Comparison of ENCODE assay signal across 10 cellular contexts in the genomic region with DNA sequence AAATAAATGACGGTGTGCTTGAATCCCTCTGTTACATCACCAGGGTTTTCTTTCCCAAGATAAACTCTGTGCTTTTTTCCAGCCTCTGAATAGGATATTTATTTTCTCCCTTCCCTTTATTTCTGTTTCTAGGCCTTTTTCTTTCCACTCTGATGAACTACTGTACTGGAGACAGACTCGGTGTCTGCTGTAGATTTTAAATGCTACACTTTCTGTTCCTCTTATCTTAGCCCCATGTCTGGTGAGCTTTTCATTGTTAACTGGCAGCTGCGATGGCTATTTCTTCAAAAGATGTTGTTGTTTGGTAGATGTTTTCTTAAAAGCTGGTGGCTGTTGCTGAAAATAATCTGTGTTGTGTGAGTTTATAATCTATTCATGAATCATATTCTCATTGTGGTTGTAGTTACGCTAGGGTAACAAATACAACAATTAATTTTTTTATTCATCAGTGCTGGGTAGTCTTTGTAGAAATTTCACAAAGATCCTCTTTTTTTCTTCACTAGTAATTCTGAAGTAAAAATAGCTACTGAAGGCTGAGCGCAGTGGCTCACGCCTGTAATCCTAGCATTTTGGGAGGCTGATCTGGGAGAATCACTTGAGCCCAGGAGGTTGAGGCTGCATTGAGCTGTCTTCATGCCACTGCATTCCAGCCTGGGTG. TPM values are rescaled to one million over a fixed set of nuclear protein-coding genes. Genes with fewer than 3 reads are reported as not detected.
DNase-seq lines count a peak whose midpoint lies in the region; ATAC-seq and TF ChIP-seq lines count a peak whose summit lies in the region.
"Had no signal": no experiment of that assay in that cellular context is flagged by ENCODE, and none has a peak within 500 bp of the region (broad histone marks: within the 10 kb centered on the region; RNA-seq: fewer than 3 reads in every experiment).

No MANE protein-coding gene starts in this region.

- WGBS in thyroid gland, 2 donors, result 85 to 89% methylated on average over 6 of the region's 6 CpGs

- peak overlapping the region; percentile 70 for H3K4me2 ChIP-seq in OCI-LY3 (ENCODE audit: low read length)
- H3K4me2 ChIP-seq: KMS-11 had no signal

- peak overlapping the region; percentile 49 for H3K9ac ChIP-seq in OCI-LY3 (ENCODE audit: low read length)
- H3K9ac ChIP-seq: KMS-11 had no signal

- H3K4me1 Mint-ChIP-seq in stimulated activated memory B cell treated with anti-CD40 and anti-IgM and Interleukin-4, amounts not matched to agents 10 μg/mL and 1 μg/mL and 100 μg/mL, for 72 hours, result peaks cover 78% of the 10 kb centered on the region

- H4K20me1 ChIP-seq in OCI-LY3 (ENCODE audit: insufficient read depth, low read length), result peaks cover 12% of the 10 kb centered on the region

- intact Hi-C loops in thyroid gland (cut with DNase I), result no loop called here

- H3K27ac ChIP-seq in OCI-LY3 (ENCODE audit: low read length) (peak overlapping the region; percentile 88), thyroid gland (no peak overlapping the region)
- H3K27ac ChIP-seq: KMS-11 had no signal

- peak overlapping the region; percentile 68 for H3K27ac Mint-ChIP-seq in stimulated activated memory B cell treated with anti-CD40 and anti-IgM and Interleukin-4, amounts not matched to agents 10 μg/mL and 1 μg/mL and 100 μg/mL, for 72 hours

- H3K27me3 ChIP-seq in OCI-LY3 (ENCODE audit: low read depth, low read length), result no peaks in the 10 kb centered on the region
- no peaks in the 10 kb centered on the region for H3K27me3 ChIP-seq in thyroid gland

- no peak overlapping the region for H2AFZ ChIP-seq in OCI-LY3 (ENCODE audit: low read depth, low read length)

- no peak for TF ChIP-seq POLR2A in thyroid gland (IDR thresholded peaks at IDR 0.05)

- ATAC-seq in GM19351 (IDR thresholded peaks at IDR 0.05; ENCODE audit: unreplicated experiment) (peak; percentile 90), HG02973 (IDR thresholded peaks at IDR 0.05; ENCODE audit: unreplicated experiment) (peak; percentile 69)
- ATAC-seq in stimulated activated memory B cell treated with anti-CD40 and anti-IgM and Interleukin-4, amounts not matched to agents 10 μg/mL and 1 μg/mL and 100 μg/mL, for 72 hours, result peak; percentile 93

- TF ChIP-seq CTCF in OCI-LY3 (IDR thresholded peaks at IDR 0.05; ENCODE audit: low read depth, low read length) (no peak), thyroid gland (IDR thresholded peaks at IDR 0.05) (no peak)

- no peaks in the 10 kb centered on the region for H3K9me3 Mint-ChIP-seq in stimulated activated memory B cell treated with anti-CD40 and anti-IgM and Interleukin-4, amounts not matched to agents 10 μg/mL and 1 μg/mL and 100 μg/mL, for 72 hours

- H3K4me3 Mint-ChIP-seq in stimulated activated memory B cell treated with anti-CD40 and anti-IgM and Interleukin-4, amounts not matched to agents 10 μg/mL and 1 μg/mL and 100 μg/mL, for 72 hours, result peak overlapping the region; percentile 25

- peaks cover 43% of the 10 kb centered on the region for H3K36me3 Mint-ChIP-seq in stimulated activated memory B cell treated with anti-CD40 and anti-IgM and Interleukin-4, amounts not matched to agents 10 μg/mL and 1 μg/mL and 100 μg/mL, for 72 hours

- H3K4me1 ChIP-seq in OCI-LY3 (ENCODE audit: low read length), result peaks cover 81% of the 10 kb centered on the region
- H3K4me1 ChIP-seq in thyroid gland, result peaks cover 5 to 18% of the 10 kb centered on the region in 2 donors

- DNase-seq in activated T-cell treated with anti-CD3 and anti-CD28 coated beads, Interleukin-2, amount 50 U/mL, for 1 hour, result no peak
- DNase-seq in AG08395 (ENCODE audit: low spot score) (no peak), thyroid gland (no peak)
- DNase-seq in activated CD4-positive, alpha-beta T cell treated with anti-CD3 and anti-CD28 coated beads, Interleukin-2, amount 50 U/mL, for 48 hours, result no peak

- H3K79me2 ChIP-seq in OCI-LY3 (ENCODE audit: low read length), result peaks cover 89% of the 10 kb centered on the region

- 0 out of 2 replicates have a peak, but pooled peaks cover 9% of the 10 kb centered on the region for H3K9me3 ChIP-seq in OCI-LY3 (ENCODE audit: insufficient read depth, low read length)
- no peaks in the 10 kb centered on the region for H3K9me3 ChIP-seq in thyroid gland

- H3K27me3 Mint-ChIP-seq in stimulated activated memory B cell treated with anti-CD40 and anti-IgM and Interleukin-4, amounts not matched to agents 10 μg/mL and 1 μg/mL and 100 μg/mL, for 72 hours, result no peaks in the 10 kb centered on the region

- H3K36me3 ChIP-seq in OCI-LY3 (replicated peaks; ENCODE audit: low read depth, low read length), result peaks cover 50% of the 10 kb centered on the region
- no peaks in the 10 kb centered on the region for H3K36me3 ChIP-seq in thyroid gland

- H3K4me3 ChIP-seq in OCI-LY3 (ENCODE audit: low read length) (peak overlapping the region; percentile 50), thyroid gland (replicated peaks in 1 of 3) (no peak overlapping the region)

RNA-seq across cellular contexts. Expression of gene SCAANT1, which starts 15.6 kb away (rescaled TPM):
- total RNA-seq in thyroid gland, result not detected
- total RNA-seq: skeletal muscle tissue had no signal
